ENCODE assay signal across 32 cellular contexts in genomic region chr18:35223797-35224196, GRCh38.
"Had no signal": no experiment of that assay in that cellular context is flagged by ENCODE, and none has a peak within 500 bp of the region (broad histone marks: within the 10 kb centered on the region; RNA-seq: fewer than 3 reads in every experiment).

No MANE protein-coding gene starts in this region.

- H3K27me3 ChIP-seq: adrenal gland, body of pancreas, brain microvascular endothelial cell, breast epithelium had no signal

- DNase-seq: activated B cell treated with CpG ODN at 0.5 μM for 24 hours; activated CD4-positive, alpha-beta memory T cell treated with anti-CD3 and anti-CD28 coated beads for 36 hours; activated CD4-positive, alpha-beta T cell treated with anti-CD3 and anti-CD28 coated beads for 4 hours; activated CD4-positive, alpha-beta T cell treated with anti-CD3 and anti-CD28 coated beads, Interleukin-2, amount 10 ng/mL, durations not matched to agents 24 days and 14 days; activated CD4-positive, alpha-beta T cell treated with anti-CD3 and anti-CD28 coated beads, Interleukin-2, amount 50 U/mL, for 1 hour; activated CD4-positive, alpha-beta T cell treated with anti-CD3 and anti-CD28 coated beads, Interleukin-2, amount 50 U/mL, for 4 hours; activated CD4-positive, CD25-positive, alpha-beta regulatory T cell treated with anti-CD3 and anti-CD28 coated beads, Interleukin-2, amount 50 U/mL, for 72 hours; activated CD8-positive, alpha-beta memory T cell treated with anti-CD3 and anti-CD28 coated beads, Interleukin-2, amount 50 U/mL, for 4 hours; activated CD8-positive, alpha-beta T cell treated with anti-CD3 and anti-CD28 coated beads for 36 hours; activated effector memory CD4-positive, alpha-beta T cell treated with anti-CD3 and anti-CD28 coated beads, Interleukin-2, amount 50 U/mL, for 16 hours; activated gamma-delta T cell treated with Interleukin-2 at 50 U/mL for 16 hours; activated naive CD4-positive, alpha-beta T cell; activated naive CD4-positive, alpha-beta T cell treated with anti-CD3 and anti-CD28 coated beads for 36 hours; activated naive CD4-positive, alpha-beta T cell treated with anti-CD3 and anti-CD28 coated beads, Interleukin-2, amount 50 U/mL, for 16 hours; activated naive CD8-positive, alpha-beta T cell treated with anti-CD3 and anti-CD28 coated beads for 36 hours; activated T-cell treated with anti-CD3 and anti-CD28 coated beads for 4 hours; activated T-cell treated with anti-CD3 and anti-CD28 coated beads, Interleukin-2, amount 50 U/mL, for 1 hour; activated T-cell treated with anti-CD3 and anti-CD28 coated beads, Interleukin-2, amount 50 U/mL, for 4 hours; activated T-cell treated with anti-CD3 and anti-CD28 coated beads, Interleukin-2, amount 50 U/mL, for 72 hours; adrenal gland; amniotic stem cell; aorta; body of pancreas; brain microvascular endothelial cell; central memory CD4-positive, alpha-beta T cell; T-helper 17 cell had no signal

- H3K36me3 ChIP-seq: adrenal gland, brain microvascular endothelial cell, breast epithelium had no signal

- FAIRE-seq: astrocyte, TTC549 had no signal

- ATAC-seq: activated CD8-positive, alpha-beta T cell treated with anti-CD3 and anti-CD28 coated beads for 36 hours; activated naive CD4-positive, alpha-beta T cell treated with anti-CD3 and anti-CD28 coated beads, Interleukin-2, amount 50 U/mL, for 72 hours; activated T-cell treated with anti-CD3 and anti-CD28 coated beads, Interleukin-2, amount 50 U/mL, for 4 hours; activated T-cell treated with anti-CD3 and anti-CD28 coated beads, Interleukin-2, amount 50 U/mL, for 72 hours; activated T-helper 17 cell treated with anti-CD3 and anti-CD28 coated beads, Interleukin-2, amount 50 U/mL, for 72 hours; body of pancreas; T-helper 17 cell had no signal

- H3K27ac ChIP-seq: adrenal gland, body of pancreas, brain microvascular endothelial cell, breast epithelium, VCaP had no signal

- H3K4me1 ChIP-seq: adrenal gland, body of pancreas, breast epithelium had no signal

- H3K9me3 ChIP-seq: adrenal gland, body of pancreas, breast epithelium had no signal

- H3K4me3 ChIP-seq: adrenal gland, body of pancreas, breast epithelium had no signal
